ENCODE assay signal across 8 cellular contexts in genomic region chrX:70970482-70970999, GRCh38. TPM values are rescaled to one million over a fixed set of nuclear protein-coding genes. Genes with fewer than 3 reads are reported as not detected.
DNase-seq lines count a peak whose midpoint lies in the region; ATAC-seq and TF ChIP-seq lines count a peak whose summit lies in the region.

No MANE protein-coding gene starts in this region.

- H3K4me3 ChIP-seq in A673 (ENCODE audit: low read depth, low read length, poor library complexity, severe bottlenecking) = peak overlapping the region; percentile 1
- H3K4me3 ChIP-seq in GM12865 (ENCODE audit: low read depth, low read length) = no peak overlapping the region
- H3K4me3 ChIP-seq in Panc1 (ENCODE audit: low read depth in 2 of 2, low read length in 2 of 2) = no peak overlapping the region
- no peak overlapping the region for H3K4me3 ChIP-seq in fibroblast of pulmonary artery (replicated peaks; ENCODE audit: low read depth, low read length)
- H3K4me3 ChIP-seq in psoas muscle = no peak overlapping the region

- H3K36me3 ChIP-seq in A673 (ENCODE audit: insufficient read depth, low read length, poor library complexity, severe bottlenecking) (no peaks in the 10 kb centered on the region), Panc1 (ENCODE audit: control insufficient read depth, insufficient read depth, low read length) (no peaks in the 10 kb centered on the region), psoas muscle (ENCODE audit: insufficient read depth in 1 of 2, low read depth in 1 of 2) (no peaks in the 10 kb centered on the region)

- H3K27me3 ChIP-seq in A673 (replicated peaks; ENCODE audit: insufficient read depth, low read depth, low read length, poor library complexity) = no peaks in the 10 kb centered on the region
- peaks cover 3% of the 10 kb centered on the region for H3K27me3 ChIP-seq in Panc1 (ENCODE audit: control insufficient read depth, insufficient read depth, low read length)
- H3K27me3 ChIP-seq in psoas muscle (ENCODE audit: insufficient read depth in 3 of 3, low read length in 2 of 3) = peaks cover 0 to 4% (median 0%) of the 10 kb centered on the region in 3 donors

- ATAC-seq in Panc1 = no peak
- ATAC-seq in psoas muscle = no peak
- ATAC-seq in GM19452 (IDR thresholded peaks at IDR 0.05; ENCODE audit: unreplicated experiment) = no peak

- POLR2A ChIA-PET in A673 (lab: Charles Lee; ENCODE audit: low non-redundant PET) (no interaction called here), Panc1 (lab: Charles Lee) (interaction anchor here (0.6 to 0.7 kb wide), 3 partner anchors 56 to 373 kb away, joined by 5 to 14 read pairs (median 12); no protein-coding TSS in a partner anchor)

- 5 to 16% (median 7%) methylated on average over 2 of the region's 2 CpGs for WGBS in psoas muscle, 3 donors

- H3K4me1 Mint-ChIP-seq in type B pancreatic cell (ENCODE audit: unreplicated experiment) = no peaks in the 10 kb centered on the region

- peak; percentile 51 for TF ChIP-seq CTCF in A673 (conservative IDR thresholded peaks at IDR 0.05; ENCODE audit: low read depth, low read length)
- TF ChIP-seq CTCF in GM12865 (IDR thresholded peaks at IDR 0.05; ENCODE audit: insufficient read depth, low read depth, low read length, missing control alignments) = peak; percentile 1
- peak; percentile 40; the same call in 1 of the 2 replicates for TF ChIP-seq CTCF in Panc1 (IDR thresholded peaks at IDR 0.05)
- TF ChIP-seq CTCF in fibroblast of pulmonary artery (IDR thresholded peaks at IDR 0.05; ENCODE audit: low read length, missing control alignments) = peak; percentile 34
- TF ChIP-seq CTCF in type B pancreatic cell (conservative IDR thresholded peaks at IDR 0.05) = peak; percentile 69
- no peak for TF ChIP-seq CTCF in psoas muscle (IDR thresholded peaks at IDR 0.05)

- no peak overlapping the region for H3K4me3 Mint-ChIP-seq in type B pancreatic cell

- H3K27ac ChIP-seq in A673 (ENCODE audit: low read depth, low read length, poor library complexity, severe bottlenecking) (no peak overlapping the region), Panc1 (ENCODE audit: low read length) (no peak overlapping the region), psoas muscle (no peak overlapping the region)

- intact Hi-C loops in A673 (cut with micrococcal nuclease; ENCODE audit: unreplicated experiment) = loop anchor here (1.0 kb wide), 1 partner anchor 209 kb away; no protein-coding TSS in a partner anchor
- intact Hi-C loops in Panc1 (cut with micrococcal nuclease; ENCODE audit: unreplicated experiment) = loop anchor here (2.0 kb wide), 1 partner anchor 208 kb away; no protein-coding TSS in a partner anchor
- intact Hi-C loops in psoas muscle (cut with DNase I) = no loop called here

- CTCF ChIA-PET in A673 (lab: Charles Lee) (interaction anchor here (0.6 kb wide), 1 partner anchor 121 kb away, joined by 3 read pairs; no protein-coding TSS in a partner anchor), Panc1 (lab: Charles Lee) (interaction anchor here (0.6 to 1.1 kb wide), 2 partner anchors 11 to 213 kb away, joined by 3 to 7 read pairs; no protein-coding TSS in a partner anchor)

- H3K9me3 Mint-ChIP-seq in type B pancreatic cell = no peaks in the 10 kb centered on the region

- H3K4me1 ChIP-seq in A673 (ENCODE audit: insufficient read depth, low read length, poor library complexity, severe bottlenecking) (no peaks in the 10 kb centered on the region), Panc1 (ENCODE audit: control insufficient read depth, insufficient read depth, low read length) (no peaks in the 10 kb centered on the region), psoas muscle (no peaks in the 10 kb centered on the region)

- DNase-seq in A673 (ENCODE audit: low spot score) = peak; percentile 34
- peak; percentile 1 for DNase-seq in GM12865 (ENCODE audit: low read depth)
- no peak for DNase-seq in Panc1 (ENCODE audit: low read depth, low spot score)
- DNase-seq in fibroblast of pulmonary artery (ENCODE audit: low read depth) = peak; percentile 37
- DNase-seq in type B pancreatic cell (ENCODE audit: extremely low spot score, unreplicated experiment) = no peak
- DNase-seq in iPS-NIHi7 (ENCODE audit: extremely low spot score) = no peak
- no peak for DNase-seq in psoas muscle

- no peaks in the 10 kb centered on the region for H3K27me3 Mint-ChIP-seq in type B pancreatic cell

- no TSS peak for BruUV-seq in A673 (replicated peaks; lab: Mats Ljungman, UMichigan)
- no TSS peak for BruUV-seq in Panc1 (replicated peaks; lab: Mats Ljungman, UMichigan)

- H3K36me3 Mint-ChIP-seq in type B pancreatic cell = no peaks in the 10 kb centered on the region

- H3K27ac Mint-ChIP-seq in type B pancreatic cell = no peak overlapping the region

- H3K9me3 ChIP-seq in A673 (ENCODE audit: low read depth, low read length, poor library complexity, severe bottlenecking) (no peaks in the 10 kb centered on the region), Panc1 (ENCODE audit: control insufficient read depth, insufficient read depth, low read depth, low read length) (no peaks in the 10 kb centered on the region), psoas muscle (no peaks in the 10 kb centered on the region)

- in situ Hi-C loops in Panc1 (cut with HindIII; ENCODE audit: low pct_unique_long_range_greater_than_20kb, low sequenced_read_pairs) = no loop called here

RNA-seq across cellular contexts. Expression of gene SLC7A3, which starts 39.6 kb away (rescaled TPM):
- 2.8 and 4.9 TPM in 2 replicates for total RNA-seq in A673 (2021)
- 0.15 TPM for total RNA-seq in Panc1 (2021; ENCODE audit: unreplicated experiment)
- not detected for polyA plus RNA-seq in Panc1 (2012; ENCODE audit: insufficient read length)
- total RNA-seq in type B pancreatic cell (ENCODE audit: low replicate concordance) = 1.2 and 9.3 TPM in 2 replicates
- total RNA-seq in psoas muscle = not detected
- polyA plus RNA-seq in psoas muscle = not detected

Comparison
In these comparisons a context has a peak if more than half of its experiments do, and no peak if none do; other contexts are left out.
1. DNase-seq: peak in A673 (single experiment), GM12865 (single experiment) and fibroblast of pulmonary artery (single experiment); none in Panc1 (single experiment), type B pancreatic cell (single experiment), iPS-NIHi7 (single experiment) and psoas muscle (0 of 2).
2. intact Hi-C loops: an anchor here in A673 (1.0 kb wide) and Panc1 (2.0 kb wide); none called in psoas muscle.